19 cellular contexts compared by ENCODE assay signal in the genomic region with DNA sequence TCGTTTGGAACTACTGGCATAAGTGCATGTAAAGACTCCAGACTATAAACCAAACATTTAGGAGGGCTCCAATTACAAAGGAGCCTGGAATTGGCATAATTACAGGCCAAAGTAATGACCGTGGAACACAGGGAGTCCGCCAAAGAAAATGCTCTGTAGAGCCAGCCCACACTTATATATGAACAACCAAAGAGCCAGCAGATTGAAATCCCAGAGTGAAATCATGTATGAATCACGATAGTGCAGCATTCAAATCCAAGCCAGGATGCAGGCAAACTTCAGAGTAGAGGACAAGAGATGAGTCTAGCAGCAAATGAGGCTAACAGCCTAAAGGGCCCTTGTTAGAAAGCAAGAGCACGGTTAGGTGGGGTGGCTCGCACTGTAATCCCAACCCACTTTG. TPM values are rescaled to one million over a fixed set of nuclear protein-coding genes. Genes with fewer than 3 reads are reported as not detected.
A peak's percentile ranks its signal among the peaks of the same experiment; 100 is the strongest.
DNase-seq lines count a peak whose midpoint lies in the region; ATAC-seq and TF ChIP-seq lines count a peak whose summit lies in the region.
"Had no signal": no experiment of that assay in that cellular context is flagged by ENCODE, and none has a peak within 500 bp of the region (broad histone marks: within the 10 kb centered on the region; RNA-seq: fewer than 3 reads in every experiment).

No MANE protein-coding gene starts in this region.

- peaks cover 20% of the 10 kb centered on the region for H4K20me1 ChIP-seq in osteoblast (ENCODE audit: insufficient read depth, low read length)

- no peaks in the 10 kb centered on the region for H3K27me3 Mint-ChIP-seq in activated naive CD8-positive, alpha-beta T cell treated with anti-CD3 and anti-CD28 coated beads, Interleukin-2, amount 10 ng/mL, durations not matched to agents 7 days and 5 days
- peaks cover 2% of the 10 kb centered on the region for H3K27me3 Mint-ChIP-seq in activated naive CD8-positive, alpha-beta T cell treated with anti-CD3 and anti-CD28 coated beads, Interleukin-2, amount 50 U/mL, for 24 hours
- H3K27me3 Mint-ChIP-seq: CD4-positive, alpha-beta T cell had no signal

- H3K4me2 ChIP-seq in osteoblast (ENCODE audit: insufficient read depth, low read length), result peak overlapping the region; percentile 50

- H3K9me3 Mint-ChIP-seq in activated naive CD8-positive, alpha-beta T cell treated with anti-CD3 and anti-CD28 coated beads, Interleukin-2, amount 10 ng/mL, durations not matched to agents 7 days and 5 days, result peaks cover 2% of the 10 kb centered on the region
- no peaks in the 10 kb centered on the region for H3K9me3 Mint-ChIP-seq in activated naive CD8-positive, alpha-beta T cell treated with anti-CD3 and anti-CD28 coated beads, Interleukin-2, amount 50 U/mL, for 24 hours
- H3K9me3 Mint-ChIP-seq: CD4-positive, alpha-beta T cell; stimulated activated effector memory CD8-positive, alpha-beta T cell treated with anti-CD3 and anti-CD28 coated beads, Interleukin-12 subunit alpha, Interleukin-12 subunit beta, amount 100 ng/mL, for 72 hours had no signal

- H3K36me3 ChIP-seq in osteoblast (ENCODE audit: insufficient read depth, low read length), result no peaks in the 10 kb centered on the region
- H3K36me3 ChIP-seq: lower lobe of right lung, sigmoid colon had no signal

- DNase-seq in activated naive CD8-positive, alpha-beta T cell treated with anti-CD3 and anti-CD28 coated beads, Interleukin-2, amount 10 ng/mL, durations not matched to agents 7 days and 5 days, result no peak
- no peak for DNase-seq in activated naive CD8-positive, alpha-beta T cell treated with anti-CD3 and anti-CD28 coated beads, Interleukin-2, amount 50 U/mL, for 24 hours
- DNase-seq in NCI-H2227 (lab: John Stamatoyannopoulos, UW; ENCODE audit: unreplicated experiment) (peak; percentile 42), astrocyte of the spinal cord (ENCODE audit: low read depth, low spot score) (peak; percentile 37), osteoblast (ENCODE audit: insufficient read length, low spot score, missing footprints) (no peak), NCI-H128 (lab: John Stamatoyannopoulos, UW; ENCODE audit: unreplicated experiment) (no peak)
- DNase-seq: activated CD4-positive, alpha-beta T cell treated with anti-CD3 and anti-CD28 coated beads for 48 hours; aorta; CD4-positive, alpha-beta T cell; DMS79 treated with DMSO at 0.1 percent for 48 hours; Kasumi-1; lower lobe of right lung; NCI-H1436 treated with DMSO at 0.1 percent for 48 hours; SHP77; sigmoid colon had no signal

- peaks cover 96% of the 10 kb centered on the region for H3K79me2 ChIP-seq in osteoblast (ENCODE audit: insufficient read depth, low read length)

- peaks cover 18% of the 10 kb centered on the region for H3K4me1 ChIP-seq in osteoblast (ENCODE audit: insufficient read depth, low read length)
- H3K4me1 ChIP-seq: parathyroid adenoma had no signal

- POLR2A ChIA-PET in activated naive CD8-positive, alpha-beta T cell treated with anti-CD3 and anti-CD28 coated beads, Interleukin-2, amount 10 ng/mL, durations not matched to agents 7 days and 5 days (lab: Charles Lee), result interaction anchor here (1.5 to 6.2 kb wide), 3 partner anchors 9 to 310 kb away, joined by 8 to 82 read pairs (median 73); partner anchors contain the start of gene VPS26C

- no peak overlapping the region for H2AFZ ChIP-seq in osteoblast (ENCODE audit: low read length)
- H2AFZ ChIP-seq: parathyroid adenoma had no signal

- no peaks in the 10 kb centered on the region for H3K9me3 ChIP-seq in osteoblast (ENCODE audit: low read depth, low read length)
- H3K9me3 ChIP-seq: lower lobe of right lung, sigmoid colon had no signal

- H3K4me1 Mint-ChIP-seq in activated naive CD8-positive, alpha-beta T cell treated with anti-CD3 and anti-CD28 coated beads, Interleukin-2, amount 10 ng/mL, durations not matched to agents 7 days and 5 days, result peaks cover 54% of the 10 kb centered on the region
- H3K4me1 Mint-ChIP-seq in activated naive CD8-positive, alpha-beta T cell treated with anti-CD3 and anti-CD28 coated beads, Interleukin-2, amount 50 U/mL, for 24 hours, result peaks cover 52% of the 10 kb centered on the region

- no peak for TF ChIP-seq CTCF in astrocyte of the spinal cord (IDR thresholded peaks at IDR 0.05; ENCODE audit: low read depth, low read length)
- TF ChIP-seq CTCF in osteoblast (IDR thresholded peaks at IDR 0.05; ENCODE audit: extremely low read depth, low read depth, low read length), result no peak

- peak overlapping the region; percentile 9 for H3K27ac ChIP-seq in osteoblast (ENCODE audit: low read depth, low read length)
- H3K27ac ChIP-seq: lower lobe of right lung, parathyroid adenoma, sigmoid colon had no signal

- H3K36me3 Mint-ChIP-seq in activated naive CD8-positive, alpha-beta T cell treated with anti-CD3 and anti-CD28 coated beads, Interleukin-2, amount 10 ng/mL, durations not matched to agents 7 days and 5 days, result peaks cover 35% of the 10 kb centered on the region
- peaks cover 8% of the 10 kb centered on the region for H3K36me3 Mint-ChIP-seq in activated naive CD8-positive, alpha-beta T cell treated with anti-CD3 and anti-CD28 coated beads, Interleukin-2, amount 50 U/mL, for 24 hours (ENCODE audit: low read depth)

- H3K27ac Mint-ChIP-seq in activated naive CD8-positive, alpha-beta T cell treated with anti-CD3 and anti-CD28 coated beads, Interleukin-2, amount 10 ng/mL, durations not matched to agents 7 days and 5 days, result peak overlapping the region; percentile 35
- no peak overlapping the region for H3K27ac Mint-ChIP-seq in activated naive CD8-positive, alpha-beta T cell treated with anti-CD3 and anti-CD28 coated beads, Interleukin-2, amount 50 U/mL, for 24 hours
- H3K27ac Mint-ChIP-seq: CD4-positive, alpha-beta T cell; stimulated activated effector memory CD8-positive, alpha-beta T cell treated with anti-CD3 and anti-CD28 coated beads, Interleukin-12 subunit alpha, Interleukin-12 subunit beta, amount 100 ng/mL, for 72 hours had no signal

- in situ Hi-C loops in astrocyte of the spinal cord (cut with HindIII; ENCODE audit: low sequenced_read_pairs), result no loop called here

- H3K4me3 ChIP-seq in astrocyte of the spinal cord (ENCODE audit: low read depth, low read length) (no peak overlapping the region), osteoblast (ENCODE audit: insufficient read depth, low read length) (no peak overlapping the region)
- H3K4me3 ChIP-seq: lower lobe of right lung, sigmoid colon had no signal

- ATAC-seq in activated naive CD8-positive, alpha-beta T cell treated with anti-CD3 and anti-CD28 coated beads, Interleukin-2, amount 10 ng/mL, durations not matched to agents 7 days and 5 days (ENCODE audit: low read depth), result no peak
- ATAC-seq in activated naive CD8-positive, alpha-beta T cell treated with anti-CD3 and anti-CD28 coated beads, Interleukin-2, amount 50 U/mL, for 24 hours, result no peak
- ATAC-seq in HG03025 (IDR thresholded peaks at IDR 0.05; ENCODE audit: low FRiP score, unreplicated experiment), result no peak
- ATAC-seq in GM18511 (IDR thresholded peaks at IDR 0.05; ENCODE audit: unreplicated experiment), result no peak
- ATAC-seq: lower lobe of right lung; stimulated activated effector memory CD8-positive, alpha-beta T cell treated with anti-CD3 and anti-CD28 coated beads, Interleukin-12 subunit alpha, Interleukin-12 subunit beta, amount 100 ng/mL, for 72 hours had no signal

- H3K27me3 ChIP-seq in osteoblast (ENCODE audit: insufficient read depth, low read length), result no peaks in the 10 kb centered on the region
- H3K27me3 ChIP-seq: sigmoid colon had no signal

- H3K4me3 Mint-ChIP-seq in activated naive CD8-positive, alpha-beta T cell treated with anti-CD3 and anti-CD28 coated beads, Interleukin-2, amount 10 ng/mL, durations not matched to agents 7 days and 5 days, result peak overlapping the region; percentile 5
- H3K4me3 Mint-ChIP-seq in activated naive CD8-positive, alpha-beta T cell treated with anti-CD3 and anti-CD28 coated beads, Interleukin-2, amount 50 U/mL, for 24 hours, result no peak overlapping the region
- H3K4me3 Mint-ChIP-seq: CD4-positive, alpha-beta T cell; stimulated activated effector memory CD8-positive, alpha-beta T cell treated with anti-CD3 and anti-CD28 coated beads, Interleukin-12 subunit alpha, Interleukin-12 subunit beta, amount 100 ng/mL, for 72 hours had no signal

RNA-seq across cellular contexts. Expression of gene VPS26C, which starts 13.1 kb away (rescaled TPM):
- total RNA-seq in activated naive CD8-positive, alpha-beta T cell treated with anti-CD3 and anti-CD28 coated beads, Interleukin-2, amount 10 ng/mL, durations not matched to agents 7 days and 5 days, result 10 to 100 TPM; 94.0 to 97.3 TPM
- 91.6 and 91.9 TPM in 2 replicates for total RNA-seq in osteoblast

Comparison
In these comparisons a context has a peak if more than half of its experiments do, and no peak if none do; other contexts are left out.
1. DNase-seq: peak in NCI-H2227 (single experiment) and astrocyte of the spinal cord (single experiment); none in activated naive CD8-positive, alpha-beta T cell treated with anti-CD3 and anti-CD28 coated beads, Interleukin-2, amount 10 ng/mL, durations not matched to agents 7 days and 5 days (single experiment), activated naive CD8-positive, alpha-beta T cell treated with anti-CD3 and anti-CD28 coated beads, Interleukin-2, amount 50 U/mL, for 24 hours (single experiment), osteoblast (single experiment) and NCI-H128 (single experiment).